ENCODE assay signal across 9 cellular contexts in the genomic region with DNA sequence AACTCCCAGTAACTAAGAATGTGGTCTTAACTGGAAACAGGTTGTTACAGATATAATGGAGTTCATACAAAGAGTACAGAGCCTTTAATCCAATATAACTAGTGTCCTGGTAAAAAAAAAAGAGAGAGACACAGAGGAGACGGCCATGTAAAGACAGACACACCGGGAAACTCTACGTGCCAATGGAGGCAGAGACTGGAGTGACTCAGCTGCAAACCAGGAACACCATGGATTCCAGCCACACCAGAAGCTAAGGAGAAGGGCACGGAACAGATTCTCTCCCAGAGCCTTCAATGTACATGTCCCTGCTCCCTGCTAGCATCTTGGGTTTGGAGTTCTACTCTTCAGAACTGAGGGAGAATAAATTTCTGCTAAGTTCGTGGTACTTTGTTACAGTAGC. TPM values are rescaled to one million over a fixed set of nuclear protein-coding genes. Genes with fewer than 3 reads are reported as not detected.
DNase-seq lines count a peak whose midpoint lies in the region; ATAC-seq and TF ChIP-seq lines count a peak whose summit lies in the region.
"Had no signal": no experiment of that assay in that cellular context is flagged by ENCODE, and none has a peak within 500 bp of the region (broad histone marks: within the 10 kb centered on the region; RNA-seq: fewer than 3 reads in every experiment).

No MANE protein-coding gene starts in this region.

- TF ChIP-seq POLR2A in gastrocnemius medialis (IDR thresholded peaks at IDR 0.05): no peak

- H3K4me1 Mint-ChIP-seq in activated T-cell treated with anti-CD3 and anti-CD28 coated beads, Interleukin-2, amount 50 U/mL, for 4 hours (ENCODE audit: low read depth): peaks cover 52% of the 10 kb centered on the region

- POLR2A ChIA-PET in Panc1 (lab: Charles Lee): no interaction called here

- peak overlapping the region; percentile 100 for H3K4me3 Mint-ChIP-seq in activated T-cell treated with anti-CD3 and anti-CD28 coated beads, Interleukin-2, amount 50 U/mL, for 4 hours

- BruUV-seq in Panc1 (replicated peaks; lab: Mats Ljungman, UMichigan): no TSS peak

- DNase-seq in activated T-cell treated with anti-CD3 and anti-CD28 coated beads, Interleukin-2, amount 50 U/mL, for 4 hours: no peak
- no peak for DNase-seq in activated T-cell treated with anti-CD3 and anti-CD28 coated beads, Interleukin-2, amount 50 U/mL, for 1 hour
- DNase-seq in Panc1 (ENCODE audit: low read depth, low spot score): no peak
- DNase-seq in gastrocnemius medialis: peak; percentile 17 to 42
- DNase-seq in stimulated activated CD4-positive, alpha-beta T cell treated with anti-CD3 and anti-CD28 coated beads, Interleukin-1b, Interleukin-23, amount 100 ng/mL, for 48 hours: no peak
- no peak for DNase-seq in coronary artery (ENCODE audit: low spot score)

- H3K36me3 ChIP-seq in Panc1 (ENCODE audit: control insufficient read depth, insufficient read depth, low read length) (peaks cover 3% of the 10 kb centered on the region; the same call in 1 of the 2 replicates), esophagus (ENCODE audit: control insufficient read depth in 2 of 2, insufficient read depth in 2 of 2, low read length in 1 of 2) (no peaks in the 10 kb centered on the region), gastrocnemius medialis (no peaks in the 10 kb centered on the region)

- intact Hi-C loops in Panc1 (cut with micrococcal nuclease; ENCODE audit: unreplicated experiment) (no loop called here), gastrocnemius medialis (cut with DNase I; ENCODE audit: low total_unique reads) (no loop called here)

- CTCF ChIA-PET in Panc1 (lab: Charles Lee): no interaction called here

- H3K4me1 ChIP-seq in Panc1 (ENCODE audit: control insufficient read depth, insufficient read depth, low read length) (peaks cover 14% of the 10 kb centered on the region), esophagus (ENCODE audit: control insufficient read depth in 2 of 2, insufficient read depth in 2 of 2, low read length in 1 of 2) (peaks cover 2% of the 10 kb centered on the region in 2 donors), gastrocnemius medialis (peaks cover 23 to 33% of the 10 kb centered on the region in 2 donors)

- in situ Hi-C loops in Panc1 (cut with HindIII; ENCODE audit: low pct_unique_long_range_greater_than_20kb, low sequenced_read_pairs): no loop called here
- in situ Hi-C loops in gastrocnemius medialis (cut with MboI; ENCODE audit: low sequenced_read_pairs in 4 of 4): no loop called here

- ATAC-seq in activated T-cell treated with anti-CD3 and anti-CD28 coated beads, Interleukin-2, amount 50 U/mL, for 4 hours: no peak
- ATAC-seq in Panc1 (no peak), gastrocnemius medialis (peak; percentile 34 to 42), GM21825 (IDR thresholded peaks at IDR 0.05; ENCODE audit: unreplicated experiment) (no peak)

- H3K9me3 Mint-ChIP-seq in activated T-cell treated with anti-CD3 and anti-CD28 coated beads, Interleukin-2, amount 50 U/mL, for 4 hours: no peaks in the 10 kb centered on the region

- no peaks in the 10 kb centered on the region for H3K27me3 Mint-ChIP-seq in activated T-cell treated with anti-CD3 and anti-CD28 coated beads, Interleukin-2, amount 50 U/mL, for 4 hours (ENCODE audit: low read depth)

- TF ChIP-seq CTCF in Panc1 (IDR thresholded peaks at IDR 0.05) (no peak), gastrocnemius medialis (IDR thresholded peaks at IDR 0.05 in 4 of 5, conservative IDR thresholded peaks at IDR 0.05 in 1 of 5) (no peak), coronary artery (IDR thresholded peaks at IDR 0.05) (no peak)

- H3K27me3 ChIP-seq in Panc1 (ENCODE audit: control insufficient read depth, insufficient read depth, low read length): no peaks in the 10 kb centered on the region
- H3K27me3 ChIP-seq in esophagus (ENCODE audit: control insufficient read depth in 1 of 2, insufficient read depth in 2 of 2, low read length in 2 of 2): no peaks in the 10 kb centered on the region
- H3K27me3 ChIP-seq in gastrocnemius medialis: no peaks in the 10 kb centered on the region

- H3K27ac ChIP-seq in Panc1 (ENCODE audit: low read length): peak overlapping the region; percentile 75
- peak overlapping the region; percentile 34 to 55 for H3K27ac ChIP-seq in esophagus (ENCODE audit: low read depth in 2 of 2, low read length in 1 of 2)
- peak overlapping the region; percentile 91 to 95 (median 93) for H3K27ac ChIP-seq in gastrocnemius medialis
- no peak overlapping the region for H3K27ac ChIP-seq in coronary artery
- H3K27ac ChIP-seq: C4-2B had no signal

- peaks cover 29% of the 10 kb centered on the region for H3K36me3 Mint-ChIP-seq in activated T-cell treated with anti-CD3 and anti-CD28 coated beads, Interleukin-2, amount 50 U/mL, for 4 hours (ENCODE audit: insufficient read depth)

- H3K4me3 ChIP-seq in Panc1 (ENCODE audit: low read depth in 2 of 2, low read length in 2 of 2) (no peak overlapping the region), esophagus (ENCODE audit: low read depth in 1 of 2, low read length in 2 of 2) (peak overlapping the region in 1 of 2 donors; percentile 5), gastrocnemius medialis (peak overlapping the region in 1 of 4 donors; percentile 1), coronary artery (no peak overlapping the region)

- 55 to 69% methylated on average over 5 of the region's 5 CpGs for whole genome bisulfite sequencing in esophagus, 2 donors

- no peaks in the 10 kb centered on the region for H3K9me3 ChIP-seq in Panc1 (ENCODE audit: control insufficient read depth, insufficient read depth, low read depth, low read length)
- H3K9me3 ChIP-seq in esophagus (ENCODE audit: control insufficient read depth in 2 of 2, insufficient read depth in 1 of 2, low read depth in 1 of 2, low read length in 1 of 2): no peaks in the 10 kb centered on the region
- no peaks in the 10 kb centered on the region for H3K9me3 ChIP-seq in gastrocnemius medialis

RNA-seq across cellular contexts. Expression of a gene that starts 4.5 kb away (rescaled TPM):
- total RNA-seq in activated T-cell treated with anti-CD3 and anti-CD28 coated beads, Interleukin-2, amount 50 U/mL, for 4 hours: 10 to 100 TPM; 20.9 to 22.4 (median 21.8) TPM
- total RNA-seq in Panc1 (2021; ENCODE audit: unreplicated experiment): 21.3 TPM
- 5.8 TPM for polyA plus RNA-seq in Panc1 (2012; ENCODE audit: insufficient read length)
- 1 to 10 TPM; 5.3 to 5.7 TPM for polyA plus RNA-seq in esophagus
- 10 to 100 TPM in 3 of 4 donors, 1 to 10 TPM in 1; 6.5 to 14.6 (median 11.0) TPM for total RNA-seq in gastrocnemius medialis

RNA-seq across cellular contexts. Expression of a gene that starts 16.1 kb away (rescaled TPM):
- total RNA-seq in activated T-cell treated with anti-CD3 and anti-CD28 coated beads, Interleukin-2, amount 50 U/mL, for 4 hours: not detected
- total RNA-seq in Panc1 (2021; ENCODE audit: unreplicated experiment) (not detected), gastrocnemius medialis (1 to 10 TPM in 3 of 4 donors, under 1 TPM in 1; 0.46 to 2.2 (median 1.5) TPM)
- polyA plus RNA-seq in Panc1 (2012; ENCODE audit: insufficient read length): not detected
- polyA plus RNA-seq in esophagus: not detected

Comparison
In these comparisons a context has a peak if more than half of its experiments do, and no peak if none do; other contexts are left out.
1. ATAC-seq: peak in gastrocnemius medialis (2 of 2); none in activated T-cell treated with anti-CD3 and anti-CD28 coated beads, Interleukin-2, amount 50 U/mL, for 4 hours (0 of 2), Panc1 (single experiment) and GM21825 (single experiment).
2. DNase-seq: peak in gastrocnemius medialis (2 of 2); none in activated T-cell treated with anti-CD3 and anti-CD28 coated beads, Interleukin-2, amount 50 U/mL, for 4 hours (single experiment), activated T-cell treated with anti-CD3 and anti-CD28 coated beads, Interleukin-2, amount 50 U/mL, for 1 hour (single experiment), Panc1 (single experiment), stimulated activated CD4-positive, alpha-beta T cell treated with anti-CD3 and anti-CD28 coated beads, Interleukin-1b, Interleukin-23, amount 100 ng/mL, for 48 hours (single experiment) and coronary artery (single experiment).
3. H3K27ac ChIP-seq: peak in Panc1 (single experiment), esophagus (2 of 2) and gastrocnemius medialis (4 of 4); none in coronary artery (0 of 2).